ENCODE assay signal across 7 cellular contexts in the genomic region with DNA sequence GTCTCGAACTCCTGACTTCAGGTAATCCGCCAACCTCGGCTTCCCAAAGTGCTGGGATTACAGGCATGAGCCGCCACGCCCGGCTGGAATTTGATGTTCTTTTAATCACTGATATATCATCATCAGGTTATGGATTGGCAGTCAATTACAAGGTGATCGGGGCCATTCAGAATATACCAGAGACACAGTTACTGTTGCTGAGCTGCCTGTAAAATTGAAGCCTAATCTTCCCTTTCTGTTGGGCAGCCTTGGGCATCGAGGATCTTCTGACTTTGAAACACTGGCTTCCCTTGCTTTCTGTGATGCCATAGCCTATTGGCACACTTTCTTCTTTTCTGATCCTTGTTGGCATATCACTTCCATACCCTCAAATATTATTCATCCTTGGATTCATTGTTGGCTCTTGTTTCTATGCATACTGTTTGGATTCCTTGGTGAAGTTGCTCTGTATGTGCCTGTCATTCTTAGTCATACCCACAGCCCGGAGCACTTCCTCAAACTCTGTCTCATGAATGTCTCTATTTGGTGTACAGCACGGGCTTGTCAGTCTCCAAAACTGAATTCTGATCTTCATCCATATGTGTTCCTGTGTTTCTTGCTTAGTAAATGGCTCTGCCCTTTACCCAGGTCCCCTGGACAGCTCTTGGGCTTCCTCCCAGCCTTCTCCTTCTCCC.
A peak's percentile ranks its signal among the peaks of the same experiment; 100 is the strongest.
DNase-seq lines count a peak whose midpoint lies in the region; ATAC-seq, FAIRE-seq and TF ChIP-seq lines count a peak whose summit lies in the region.
"Not testable (repeated sequence)": the region's sequence is repeated elsewhere in the genome, so short reads cannot be mapped to it uniquely, and the experiment has no call there.

No MANE protein-coding gene starts in this region.

- BruUV-seq in GM12878 (replicated peaks; lab: Mats Ljungman, UMichigan) = not testable (repeated sequence)

- 58% methylated on average over 10 of the region's 10 CpGs for WGBS in GM12878 (ENCODE audit: insufficient coverage, insufficient replicate concordance, low lambda C conversion rate, missing lambda C conversion rate)

- not testable (repeated sequence) for H4K20me1 ChIP-seq in DOHH2 (ENCODE audit: control insufficient read depth, insufficient read depth, low read depth, low read length); GM12878 (ENCODE audit: control insufficient read depth, insufficient read depth)

- not testable (repeated sequence) for H3K9me3 ChIP-seq in DOHH2 (ENCODE audit: control insufficient read depth, insufficient read depth, low read length); GM12878 (replicated peaks; ENCODE audit: control insufficient read depth, insufficient read depth, low read length)

- not testable (repeated sequence) for FAIRE-seq in GM12878 (lab: Jason Lieb, UNC)

- CTCF ChIA-PET in GM12878 (lab: Yijun Ruan, JAX) = not testable (repeated sequence)

- H3K27ac ChIP-seq in DOHH2 (ENCODE audit: low read depth, low read length) (peak overlapping the region; percentile 95), GM12878 (ENCODE audit: control insufficient read depth, insufficient read depth) (peak overlapping the region; percentile 56)

- TF ChIP-seq RAD21 in GM12878 (IDR thresholded peaks at IDR 0.05; ENCODE audit: insufficient read depth, low read depth, low read length) = not testable (repeated sequence)

- H3K36me3 ChIP-seq in DOHH2 (ENCODE audit: control insufficient read depth, low read length); GM12878 (ENCODE audit: control insufficient read depth in 2 of 2, insufficient read depth in 2 of 2, low read length in 1 of 2): not testable (repeated sequence)

- H3K79me2 ChIP-seq in DOHH2 (ENCODE audit: control insufficient read depth, low read length); GM12878 (ENCODE audit: control insufficient read depth, insufficient read depth, low read length): not testable (repeated sequence)

- peaks cover 14% of the 10 kb centered on the region for H3F3A ChIP-seq in DOHH2 (ENCODE audit: control insufficient read depth, insufficient read depth)

- H3K4me2 ChIP-seq in DOHH2 (ENCODE audit: low read length) (peak overlapping the region; percentile 84), GM12878 (ENCODE audit: control insufficient read depth, insufficient read depth) (peak overlapping the region; percentile 59; the same call in 1 of the 2 replicates)

- POLR2A ChIA-PET in GM12878 (lab: Charles Lee) = not testable (repeated sequence)

- peak overlapping the region; percentile 15; the same call in 1 of the 2 replicates for H2AFZ ChIP-seq in GM12878 (ENCODE audit: control insufficient read depth, low read depth, low read length)

- in situ Hi-C loops in GM12878 (cut with MboI) = not testable (repeated sequence)

- H3K9ac ChIP-seq in GM12878 (ENCODE audit: control insufficient read depth, insufficient read depth, low read length) = not testable (repeated sequence)

- intact Hi-C loops in GM12878 (cut with micrococcal nuclease; ENCODE audit: unreplicated experiment) = not testable (repeated sequence)

- H3K27me3 ChIP-seq in DOHH2 (ENCODE audit: control insufficient read depth, low read length); GM12878 (replicated peaks in 1 of 2; ENCODE audit: control insufficient read depth in 2 of 2, insufficient read depth in 2 of 2, low read length in 1 of 2): not testable (repeated sequence)

- SMC1A ChIA-PET in GM12878 (lab: Charles Lee; ENCODE audit: uncharacterized antibody, unreplicated experiment) = interaction anchor here (1.9 kb wide), 1 partner anchor 61 kb away, joined by 6 read pairs; no protein-coding TSS in a partner anchor

- RAD21 ChIA-PET in GM12878 (lab: Charles Lee; ENCODE audit: unreplicated experiment) = not testable (repeated sequence)

- H3K9me2 ChIP-seq in DOHH2 (replicated peaks; ENCODE audit: control insufficient read depth, low read length) = not testable (repeated sequence)

- not testable (repeated sequence) for TF ChIP-seq CTCF in DOHH2 (IDR thresholded peaks at IDR 0.05; ENCODE audit: low read depth, low read length, poor library complexity, severe bottlenecking); GM12878 (IDR thresholded peaks at IDR 0.05 in 2 of 3, conservative IDR thresholded peaks at IDR 0.05 in 1 of 3; ENCODE audit: control insufficient read depth in 2 of 3, extremely low read depth in 1 of 3, insufficient read depth in 1 of 3, low read depth in 3 of 3, low read length in 3 of 3)

- peak overlapping the region; percentile 31 for H3K4me3 ChIP-seq in DOHH2 (ENCODE audit: low read length)
- H3K4me3 ChIP-seq in GM12878 = not testable (repeated sequence)

- not testable (repeated sequence) for TF ChIP-seq EP300 in GM12878 (IDR thresholded peaks at IDR 0.05; ENCODE audit: borderline replicate concordance in 1 of 2, control insufficient read depth in 1 of 2, low read depth in 2 of 2, low read length in 2 of 2)

- ATAC-seq in HG02798 (IDR thresholded peaks at IDR 0.05; ENCODE audit: poor library complexity, unreplicated experiment) (peak; percentile 20), GM12878 (peak; percentile 41)

- DNase-seq in MV-4-11 (lab: John Stamatoyannopoulos, UW) = peak; percentile 89
- DNase-seq in SIG-M5 treated with dmso at 0.1 percent for 504 hours (lab: John Stamatoyannopoulos, UW; ENCODE audit: unreplicated experiment) = peak; percentile 84
- DNase-seq in GM12878 (ENCODE audit: low read depth, low spot score) = not testable (repeated sequence)
- DNase-seq in fibroblast of peridontal ligament (ENCODE audit: extremely low read depth) = peak; percentile 77
- DNase-seq in myocyte (ENCODE audit: low read depth) = peak; percentile 15

- TF ChIP-seq POLR2A in GM12878 (IDR thresholded peaks at IDR 0.05; ENCODE audit: low read depth, low read length) = not testable (repeated sequence)

- H3K4me1 ChIP-seq in DOHH2 (ENCODE audit: control insufficient read depth, low read length) (peaks cover 82% of the 10 kb centered on the region), GM12878 (ENCODE audit: control insufficient read depth, insufficient read depth, low read length) (peaks cover 23% of the 10 kb centered on the region)

TF ChIP-seq in GM12878, 131 proteins besides CTCF, POLR2A, EP300 and RAD21:
- peak; percentile 44 to 47; a peak in 1 of 4 replicates for TF ChIP-seq IKZF2 (IDR thresholded peaks at IDR 0.05)
- TF ChIP-seq, protein P1, sequence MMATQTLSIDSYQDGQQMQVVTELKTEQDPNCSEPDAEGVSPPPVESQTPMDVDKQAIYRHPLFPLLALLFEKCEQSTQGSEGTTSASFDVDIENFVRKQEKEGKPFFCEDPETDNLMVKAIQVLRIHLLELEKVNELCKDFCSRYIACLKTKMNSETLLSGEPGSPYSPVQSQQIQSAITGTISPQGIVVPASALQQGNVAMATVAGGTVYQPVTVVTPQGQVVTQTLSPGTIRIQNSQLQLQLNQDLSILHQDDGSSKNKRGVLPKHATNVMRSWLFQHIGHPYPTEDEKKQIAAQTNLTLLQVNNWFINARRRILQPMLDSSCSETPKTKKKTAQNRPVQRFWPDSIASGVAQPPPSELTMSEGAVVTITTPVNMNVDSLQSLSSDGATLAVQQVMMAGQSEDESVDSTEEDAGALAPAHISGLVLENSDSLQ (IDR thresholded peaks at IDR 0.05) = peak; percentile 87
- TF ChIP-seq SPI1 (IDR thresholded peaks at IDR 0.05; ENCODE audit: borderline replicate concordance, insufficient read depth, low read depth, low read length) = peak; percentile 75
- TF ChIP-seq BHLHE40 (IDR thresholded peaks at IDR 0.05; ENCODE audit: borderline replicate concordance in 1 of 2, low read depth in 2 of 2, low read length in 1 of 2) = peak in 1 of 2 experiments; percentile 53; a peak in 1 of 4 replicates
- TF ChIP-seq DPF2 (IDR thresholded peaks at IDR 0.05) = peak; percentile 19; the same call in 1 of the 2 replicates
